In the genomic region with DNA sequence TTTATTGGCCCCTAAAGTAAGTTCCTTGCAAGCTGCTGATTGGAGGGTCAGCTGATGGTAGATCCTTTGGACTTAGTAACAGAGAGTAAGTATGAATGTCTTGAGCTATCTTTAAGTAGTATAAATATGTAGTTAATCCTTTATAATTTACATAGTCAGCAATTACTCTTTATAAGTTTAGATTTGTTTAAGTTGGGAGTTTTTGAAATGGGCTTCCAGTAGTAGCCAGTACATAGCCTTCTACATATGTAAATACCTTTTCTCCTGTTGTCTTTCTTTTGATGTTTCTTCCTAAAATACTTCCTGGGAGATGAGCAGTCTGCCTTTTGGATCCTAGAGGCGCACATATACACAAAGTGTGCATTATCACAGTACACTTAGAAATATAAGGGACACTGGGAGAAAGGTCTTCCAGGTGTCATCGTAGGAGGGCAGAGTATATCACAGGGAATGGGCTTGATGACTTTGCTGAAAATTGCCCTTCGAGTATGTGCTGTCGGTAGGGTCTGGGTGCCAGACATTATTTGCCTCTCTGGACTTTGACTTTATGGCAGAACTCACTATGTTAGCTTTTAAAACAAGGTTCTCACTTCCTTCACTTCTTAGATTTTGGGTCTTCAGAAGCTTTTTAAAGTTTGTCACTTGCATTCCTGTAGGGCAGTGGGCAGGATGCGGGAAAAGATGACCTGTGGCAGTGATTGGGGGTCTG, we compare ENCODE assay signal across 11 cellular contexts. TPM values are rescaled to one million over a fixed set of nuclear protein-coding genes. Genes with fewer than 3 reads are reported as not detected.
DNase-seq lines count a peak whose midpoint lies in the region; FAIRE-seq and TF ChIP-seq lines count a peak whose summit lies in the region.
"Had no signal": no experiment of that assay in that cellular context is flagged by ENCODE, and none has a peak within 500 bp of the region (broad histone marks: within the 10 kb centered on the region; RNA-seq: fewer than 3 reads in every experiment).

No MANE protein-coding gene starts in this region.

- intact Hi-C loops in activated CD4-positive, alpha-beta T cell treated with anti-CD3 and anti-CD28 coated beads, Interleukin-2, amount 10 ng/mL, durations not matched to agents 24 days and 14 days (cut with micrococcal nuclease) = loop anchor here (5.0 kb wide), 1 partner anchor 165 kb away; no protein-coding TSS in a partner anchor
- intact Hi-C loops in uterus (cut with DNase I; ENCODE audit: low total_unique reads) = no loop called here

- no peak overlapping the region for H2BK12ac ChIP-seq in H1 (ENCODE audit: low read depth, low read length)

- 93% methylated on average over 5 of the region's 5 CpGs; no CpG with 5 or more reads in 1 of the 2 experiments for WGBS in H1 (ENCODE audit: extremely low coverage in 1 of 2, insufficient coverage in 1 of 2, insufficient read length in 1 of 2, insufficient replicate concordance in 2 of 2, low coverage in 1 of 2, low lambda C conversion rate in 2 of 2, missing lambda C conversion rate in 1 of 2), 2 experiments

- no peak overlapping the region for H3K4ac ChIP-seq in H1 (replicated peaks; ENCODE audit: insufficient read length, low read depth, low read length)

- no peak overlapping the region for H3K23ac ChIP-seq in H1 (ENCODE audit: insufficient read length)

- TF ChIP-seq RAD21 in H1 (IDR thresholded peaks at IDR 0.05 in 1 of 2, conservative IDR thresholded peaks at IDR 0.05 in 1 of 2; ENCODE audit: low read depth in 2 of 2, low read length in 2 of 2) = no peak

- no peak overlapping the region for H4K91ac ChIP-seq in H1 (replicated peaks; ENCODE audit: insufficient read length, low read length)

- no peak overlapping the region for H2BK15ac ChIP-seq in H1 (ENCODE audit: low read length)

- H2AFZ ChIP-seq in H1 (ENCODE audit: low read length) = no peak overlapping the region

- H2BK120ac ChIP-seq in H1 (replicated peaks; ENCODE audit: low read depth, low read length) = no peak overlapping the region

- peak overlapping the region; percentile 67; the same call in 1 of the 2 replicates for H2AK5ac ChIP-seq in H1 (ENCODE audit: low read depth, low read length)

- H3K27ac ChIP-seq in H1 (ENCODE audit: low read depth, low read length) = peak overlapping the region; percentile 39; the same call in 1 of the 2 replicates
- H3K27ac ChIP-seq in uterus = peak overlapping the region; percentile 53 to 67
- H3K27ac ChIP-seq: 22Rv1 had no signal

- no peaks in the 10 kb centered on the region for H3K27me3 Mint-ChIP-seq in activated CD4-positive, alpha-beta T cell treated with anti-CD3 and anti-CD28 coated beads, Interleukin-2, amount 10 ng/mL, durations not matched to agents 24 days and 14 days
- H3K27me3 Mint-ChIP-seq in mesothelial cell of epicardium (ENCODE audit: low read depth) = no peaks in the 10 kb centered on the region

- H3K4me3 ChIP-seq in H1 (ENCODE audit: extremely low read depth in 1 of 4, insufficient read depth in 2 of 4, low read depth in 3 of 4, low read length in 4 of 4) (no peak overlapping the region), uterus (no peak overlapping the region)

- DNase-seq in activated CD4-positive, alpha-beta T cell treated with anti-CD3 and anti-CD28 coated beads, Interleukin-2, amount 10 ng/mL, durations not matched to agents 24 days and 14 days = no peak
- DNase-seq in activated CD4-positive, alpha-beta T cell treated with anti-CD3 and anti-CD28 coated beads for 1 hour = no peak
- DNase-seq in H1 (ENCODE audit: low read depth in 1 of 2, low spot score in 2 of 2) = no peak
- DNase-seq in mesothelial cell of epicardium (ENCODE audit: low spot score in 2 of 2, unreplicated experiment in 2 of 2) = no peak
- no peak for DNase-seq in uterus
- DNase-seq in NCI-H2196 (lab: John Stamatoyannopoulos, UW; ENCODE audit: unreplicated experiment) = no peak
- no peak for DNase-seq in HEK293T (ENCODE audit: extremely low spot score)
- DNase-seq in CD1c-positive myeloid dendritic cell (ENCODE audit: extremely low spot score) = no peak
- DNase-seq: DMS79 treated with DMSO at 0.1 percent for 48 hours, NCI-H187 treated with DMSO at 0.1 percent for 48 hours had no signal

- H4K5ac ChIP-seq in H1 (ENCODE audit: insufficient read length, low read depth, low read length) = no peak overlapping the region

- TF ChIP-seq CTCF in H1 (IDR thresholded peaks at IDR 0.05; ENCODE audit: control extremely low read depth in 1 of 3, insufficient read depth in 1 of 3, low read depth in 1 of 3, low read length in 3 of 3) (no peak), mesothelial cell of epicardium (IDR thresholded peaks at IDR 0.05; ENCODE audit: unreplicated experiment) (no peak), uterus (IDR thresholded peaks at IDR 0.05) (no peak)

- H3K27ac Mint-ChIP-seq in activated CD4-positive, alpha-beta T cell treated with anti-CD3 and anti-CD28 coated beads, Interleukin-2, amount 10 ng/mL, durations not matched to agents 24 days and 14 days = peak overlapping the region; percentile 19
- H3K27ac Mint-ChIP-seq in mesothelial cell of epicardium = peak overlapping the region; percentile 92

- no peak overlapping the region for H4K8ac ChIP-seq in H1 (ENCODE audit: extremely low read depth, insufficient read depth, low read length)

- H3K4me1 ChIP-seq in H1 (replicated peaks in 1 of 4; ENCODE audit: control insufficient read depth in 3 of 4, insufficient read depth in 4 of 4, low read length in 3 of 4) (peaks cover 0 to 17% (median 6%) of the 10 kb centered on the region in 4 experiments; a peak in 5 of 7 replicates), uterus (peaks cover 0 to 7% of the 10 kb centered on the region in 2 donors)

- no peak overlapping the region for H3K14ac ChIP-seq in H1 (ENCODE audit: insufficient read length)

- FAIRE-seq in H1 (lab: Jason Lieb, UNC) = no peak

- H3K9ac ChIP-seq in H1 (replicated peaks in 1 of 4; ENCODE audit: extremely low read depth in 1 of 4, low read depth in 3 of 4, low read length in 3 of 4) = no peak overlapping the region; a peak in 1 of 7 replicates

- H3K56ac ChIP-seq in H1 (replicated peaks; ENCODE audit: insufficient read length, low read depth, low read length) = no peak overlapping the region

- peaks cover 3 to 61% of the 10 kb centered on the region in 2 experiments for H3K79me2 ChIP-seq in H1 (ENCODE audit: control insufficient read depth in 1 of 2, insufficient read depth in 2 of 2, low read length in 2 of 2)

- H3K36me3 ChIP-seq in H1 (ENCODE audit: control insufficient read depth in 2 of 4, insufficient read depth in 4 of 4, low read length in 3 of 4) (peaks cover 0 to 5% (median 2%) of the 10 kb centered on the region in 4 experiments; a peak in 3 of 8 replicates), uterus (no peaks in the 10 kb centered on the region)

- POLR2A ChIA-PET in H1 (lab: Charles Lee; ENCODE audit: partially characterized antibody) = interaction anchor here (1.0 to 1.8 kb wide), 3 partner anchors 22 to 116 kb away, joined by 3 to 7 read pairs (median 4); a partner anchor contains a TSS
- POLR2A ChIA-PET in HEK293T (lab: Yijun Ruan, JAX) = interaction anchor here (0.7 kb wide), 1 partner anchor 15 kb away, joined by 3 read pairs; no protein-coding TSS in a partner anchor

- peaks cover 32% of the 10 kb centered on the region for H3K36me3 Mint-ChIP-seq in activated CD4-positive, alpha-beta T cell treated with anti-CD3 and anti-CD28 coated beads, Interleukin-2, amount 10 ng/mL, durations not matched to agents 24 days and 14 days (ENCODE audit: low read depth)
- peaks cover 18% of the 10 kb centered on the region for H3K36me3 Mint-ChIP-seq in mesothelial cell of epicardium

- 0 out of 2 replicates have a peak, but pooled peaks cover 2% of the 10 kb centered on the region for H3K23me2 ChIP-seq in H1 (ENCODE audit: low read depth, low read length)

- H3K27me3 ChIP-seq in H1 (replicated peaks in 1 of 4; ENCODE audit: control insufficient read depth in 3 of 4, extremely low read depth in 1 of 4, insufficient read depth in 3 of 4, low read length in 3 of 4) = no peaks in the 10 kb centered on the region
- H3K27me3 ChIP-seq in uterus = no peaks in the 10 kb centered on the region

- H3K4me1 Mint-ChIP-seq in activated CD4-positive, alpha-beta T cell treated with anti-CD3 and anti-CD28 coated beads, Interleukin-2, amount 10 ng/mL, durations not matched to agents 24 days and 14 days = peaks cover 36% of the 10 kb centered on the region
- H3K4me1 Mint-ChIP-seq in mesothelial cell of epicardium = peaks cover 11% of the 10 kb centered on the region

- no peak for TF ChIP-seq EP300 in H1 (IDR thresholded peaks at IDR 0.05; ENCODE audit: borderline replicate concordance in 1 of 2, low read depth in 2 of 2, low read length in 2 of 2)

- H3K4me2 ChIP-seq in H1 (ENCODE audit: insufficient read depth in 1 of 2, low read depth in 2 of 2, low read length in 2 of 2) = peak overlapping the region; percentile 31 to 37; a peak in 1 of 4 replicates

- H3K9me3 Mint-ChIP-seq in activated CD4-positive, alpha-beta T cell treated with anti-CD3 and anti-CD28 coated beads, Interleukin-2, amount 10 ng/mL, durations not matched to agents 24 days and 14 days = peaks cover 3% of the 10 kb centered on the region
- peaks cover 6% of the 10 kb centered on the region for H3K9me3 Mint-ChIP-seq in mesothelial cell of epicardium

- H3K4me3 Mint-ChIP-seq in activated CD4-positive, alpha-beta T cell treated with anti-CD3 and anti-CD28 coated beads, Interleukin-2, amount 10 ng/mL, durations not matched to agents 24 days and 14 days = no peak overlapping the region
- H3K4me3 Mint-ChIP-seq in mesothelial cell of epicardium = no peak overlapping the region

- no peak overlapping the region; the same call in 1 of the 2 replicates for H2BK5ac ChIP-seq in H1 (ENCODE audit: low read depth, low read length)

- peaks cover 0 to 6% of the 10 kb centered on the region in 2 experiments for H4K20me1 ChIP-seq in H1 (replicated peaks in 1 of 2; ENCODE audit: control insufficient read depth in 1 of 2, insufficient read depth in 2 of 2, low read length in 2 of 2)

- TF ChIP-seq POLR2A in H1 (IDR thresholded peaks at IDR 0.05; ENCODE audit: control extremely low read depth in 1 of 2, low read depth in 2 of 2, low read length in 2 of 2) (no peak), uterus (IDR thresholded peaks at IDR 0.05) (no peak)

- H3K18ac ChIP-seq in H1 (ENCODE audit: extremely low read depth, low read length) = no peak overlapping the region

- peaks cover 0 to 3% of the 10 kb centered on the region in 2 experiments; a peak in 1 of 4 replicates for H3K9me3 ChIP-seq in H1 (ENCODE audit: insufficient read depth in 2 of 2, low read depth in 1 of 2, low read length in 1 of 2)
- H3K9me3 ChIP-seq in uterus = no peaks in the 10 kb centered on the region

- peaks cover 16% of the 10 kb centered on the region for H3K79me1 ChIP-seq in H1 (ENCODE audit: low read depth, low read length)

- CTCF ChIA-PET in H1 (lab: Charles Lee; ENCODE audit: partially characterized antibody) = interaction anchor here (0.7 to 3.6 kb wide), 12 partner anchors 9 to 144 kb away, joined by 3 to 29 read pairs (median 4); a partner anchor contains a TSS
- CTCF ChIA-PET in HEK293T (lab: Yijun Ruan, JAX) = interaction anchor here (1.1 kb wide), 1 partner anchor 115 kb away, joined by 5 read pairs; no protein-coding TSS in a partner anchor

- no peak overlapping the region; the same call in 1 of the 2 replicates for H2BK20ac ChIP-seq in H1 (ENCODE audit: low read length)

RNA-seq across cellular contexts. Expression of a gene that starts 21.6 kb away (rescaled TPM):
- 66.1 and 71.2 TPM in 2 replicates for total RNA-seq in activated CD4-positive, alpha-beta T cell treated with anti-CD3 and anti-CD28 coated beads, Interleukin-2, amount 10 ng/mL, durations not matched to agents 24 days and 14 days
- total RNA-seq in H1 (2021; fragmentation: NEBNext Ultra II Directional; extraction: Animal tissue kit (Norgen Biotek cat#: 25700)) = 105 and 106 TPM in 2 replicates
- polyA plus RNA-seq in H1 (2011; rRNA removed) = 63.1 and 71.1 TPM in 2 replicates
- 58.5 TPM for polyA plus RNA-seq in H1 (2011; cell fraction: cytosol; rRNA removed)
- polyA plus RNA-seq in H1 (2011; cell fraction: nucleus; rRNA removed) = 182 TPM
- polyA plus RNA-seq in H1 (2012, experiment 1 of 2) = 57.4 to 72.2 TPM (median 64.9 TPM) in 4 replicates
- polyA plus RNA-seq in H1 (2012, experiment 2 of 2) = 57.4 TPM
- polyA plus RNA-seq in H1 (2013, experiment 1 of 2) = 75.3 TPM
- polyA plus RNA-seq in H1 (2013, experiment 2 of 2) = 71.8 TPM
- polyA minus RNA-seq in H1 (2011; rRNA and poly(A)+ RNA removed) = 159 and 164 TPM in 2 replicates
- polyA minus RNA-seq in H1 (2011; cell fraction: cytosol; rRNA and poly(A)+ RNA removed) = 38.5 TPM
- polyA minus RNA-seq in H1 (2011; cell fraction: nucleus; rRNA and poly(A)+ RNA removed) = 142 TPM
- total RNA-seq in mesothelial cell of epicardium (54.8 to 65.5 TPM (median 61.8 TPM) in 3 replicates), uterus (100 to 1,000 TPM in 1 of 4 donors, 10 to 100 TPM in 3; 13.1 to 117 (median 25.7) TPM)

RNA-seq across cellular contexts. Expression of a gene that starts 49.7 kb away (rescaled TPM):
- 0.09 TPM in 1 of 2 replicates, not detected in the other for total RNA-seq in activated CD4-positive, alpha-beta T cell treated with anti-CD3 and anti-CD28 coated beads, Interleukin-2, amount 10 ng/mL, durations not matched to agents 24 days and 14 days
- total RNA-seq in H1 (2021; fragmentation: NEBNext Ultra II Directional; extraction: Animal tissue kit (Norgen Biotek cat#: 25700)) = 3.9 and 5.4 TPM in 2 replicates
- 12.9 and 14.7 TPM in 2 replicates for polyA plus RNA-seq in H1 (2011; rRNA removed)
- polyA plus RNA-seq in H1 (2011; cell fraction: cytosol; rRNA removed) = 12.8 TPM
- 14.4 TPM for polyA plus RNA-seq in H1 (2011; cell fraction: nucleus; rRNA removed)
- polyA plus RNA-seq in H1 (2012, experiment 1 of 2) = 8.6 to 12.4 TPM (median 10.8 TPM) in 4 replicates
- polyA plus RNA-seq in H1 (2012, experiment 2 of 2) = 8.5 TPM
- 4.6 TPM for polyA plus RNA-seq in H1 (2013, experiment 1 of 2)
- 4.4 TPM for polyA plus RNA-seq in H1 (2013, experiment 2 of 2)
- 12.0 and 14.9 TPM in 2 replicates for polyA minus RNA-seq in H1 (2011; rRNA and poly(A)+ RNA removed)
- 5.4 TPM for polyA minus RNA-seq in H1 (2011; cell fraction: cytosol; rRNA and poly(A)+ RNA removed)
- 3.7 TPM for polyA minus RNA-seq in H1 (2011; cell fraction: nucleus; rRNA and poly(A)+ RNA removed)
- total RNA-seq in mesothelial cell of epicardium = 15.6 to 16.8 TPM (median 16.6 TPM) in 3 replicates
- 10 to 100 TPM in 2 of 4 donors, 1 to 10 TPM in 2; 4.1 to 15.7 (median 8.7) TPM for total RNA-seq in uterus
